ENCODE assay signal across 20 cellular contexts in genomic region chr5:79256563-79256962, GRCh38.
"Had no signal": no experiment of that assay in that cellular context is flagged by ENCODE, and none has a peak within 500 bp of the region (broad histone marks: within the 10 kb centered on the region; RNA-seq: fewer than 3 reads in every experiment).

No MANE protein-coding gene starts in this region.

- H3K4me1 ChIP-seq: pancreas had no signal

- H3K4me1 Mint-ChIP-seq: activated CD4-positive, alpha-beta T cell treated with anti-CD3 and anti-CD28 coated beads, Interleukin-2, amount 10 ng/mL, durations not matched to agents 7 days and 5 days; nephron had no signal

- H3K4me3 ChIP-seq: left ventricle myocardium inferior, pancreas, psoas muscle, right atrium auricular region had no signal

- H3K9me3 ChIP-seq: left ventricle myocardium inferior, pancreas, psoas muscle, right atrium auricular region had no signal

- H3K4me3 Mint-ChIP-seq: activated CD4-positive, alpha-beta T cell treated with anti-CD3 and anti-CD28 coated beads, Interleukin-2, amount 10 ng/mL, durations not matched to agents 7 days and 5 days; activated CD8-positive, alpha-beta memory T cell treated with anti-CD3 and anti-CD28 coated beads, Interleukin-2, amount 10 ng/mL, durations not matched to agents 7 days and 5 days; activated CD8-positive, alpha-beta T cell treated with anti-CD3 and anti-CD28 coated beads for 36 hours; nephron; T-helper 2 cell treated with Interferon-gamma antibody and Interleukin-4, amounts not matched to agents 5 μg/mL and 100 μg/mL, for 36 hours had no signal

- H3K9me3 Mint-ChIP-seq: T-helper 2 cell treated with Interferon-gamma antibody and Interleukin-4, amounts not matched to agents 5 μg/mL and 100 μg/mL, for 36 hours had no signal

- FAIRE-seq: pancreas had no signal

- H3K27me3 ChIP-seq: brain microvascular endothelial cell, pancreas, right atrium auricular region had no signal

- H3K27ac Mint-ChIP-seq: activated CD4-positive, alpha-beta T cell treated with anti-CD3 and anti-CD28 coated beads, Interleukin-2, amount 10 ng/mL, durations not matched to agents 7 days and 5 days; activated CD8-positive, alpha-beta memory T cell treated with anti-CD3 and anti-CD28 coated beads, Interleukin-2, amount 10 ng/mL, durations not matched to agents 7 days and 5 days; activated CD8-positive, alpha-beta T cell treated with anti-CD3 and anti-CD28 coated beads for 36 hours; nephron; T-helper 2 cell treated with Interferon-gamma antibody and Interleukin-4, amounts not matched to agents 5 μg/mL and 100 μg/mL, for 36 hours had no signal

- H3K36me3 ChIP-seq: brain microvascular endothelial cell, left ventricle myocardium inferior, pancreas, right atrium auricular region had no signal

- H3K27me3 Mint-ChIP-seq: activated CD4-positive, alpha-beta T cell treated with anti-CD3 and anti-CD28 coated beads, Interleukin-2, amount 10 ng/mL, durations not matched to agents 7 days and 5 days; activated CD8-positive, alpha-beta memory T cell treated with anti-CD3 and anti-CD28 coated beads, Interleukin-2, amount 10 ng/mL, durations not matched to agents 7 days and 5 days; activated CD8-positive, alpha-beta T cell treated with anti-CD3 and anti-CD28 coated beads for 36 hours had no signal

- H3K27ac ChIP-seq: brain microvascular endothelial cell, left ventricle myocardium inferior, pancreas, psoas muscle, right atrium auricular region, VCaP had no signal

- DNase-seq: activated CD4-positive, alpha-beta T cell treated with anti-CD3 and anti-CD28 coated beads, Interleukin-2, amount 10 ng/mL, durations not matched to agents 7 days and 5 days; activated CD4-positive, CD25-positive, alpha-beta regulatory T cell treated with anti-CD3 and anti-CD28 coated beads, Interleukin-2, amount 50 U/mL, for 72 hours; activated CD8-positive, alpha-beta memory T cell treated with anti-CD3 and anti-CD28 coated beads, Interleukin-2, amount 10 ng/mL, durations not matched to agents 7 days and 5 days; activated CD8-positive, alpha-beta T cell treated with anti-CD3 and anti-CD28 coated beads for 36 hours; activated effector memory CD4-positive, alpha-beta T cell treated with anti-CD3 and anti-CD28 coated beads, Interleukin-2, amount 50 U/mL, for 16 hours; activated naive CD4-positive, alpha-beta T cell treated with anti-CD3 and anti-CD28 coated beads, Interleukin-2, amount 50 U/mL, for 16 hours; activated T-cell treated with anti-CD3 and anti-CD28 coated beads for 4 hours; aorta; effector CD8-positive, alpha-beta T cell; left ventricle myocardium inferior; midbrain; psoas muscle; stimulated activated CD4-positive, alpha-beta T cell treated with anti-CD3 and anti-CD28 coated beads, Interleukin-4, amount 100 ng/mL, for 24 hours; stimulated activated naive CD8-positive, alpha-beta T cell treated with anti-CD3 and anti-CD28 coated beads, Interleukin-15, Interleukin-2, amounts not matched to agents 100 U/mL and 50 U/mL, for 24 hours had no signal
